Comparison of ENCODE assay signal across 7 cellular contexts in genomic region chr19:17406039-17406886, GRCh38. TPM values are rescaled to one million over a fixed set of nuclear protein-coding genes. Genes with fewer than 3 reads are reported as not detected.
A peak's percentile ranks its signal among the peaks of the same experiment; 100 is the strongest.
DNase-seq lines count a peak whose midpoint lies in the region; ATAC-seq, FAIRE-seq and TF ChIP-seq lines count a peak whose summit lies in the region.

No MANE protein-coding gene starts in this region.

- peaks cover 13% of the 10 kb centered on the region for H3K4me1 ChIP-seq in HepG2 (ENCODE audit: insufficient read depth, low read length)
- peaks cover 17% of the 10 kb centered on the region for H3K4me1 ChIP-seq in thymus (ENCODE audit: control insufficient read depth, insufficient read depth, low read length)

- peak; percentile 70 for DNase-seq in GM19238 (ENCODE audit: insufficient read length, low spot score)
- peak; percentile 56 to 63 for DNase-seq in activated T-cell treated with anti-CD3 and anti-CD28 coated beads, Interleukin-2, amount 50 U/mL, for 72 hours
- no peak for DNase-seq in HepG2 (ENCODE audit: low spot score)
- no peak for DNase-seq in HuH-7 (ENCODE audit: low spot score)
- DNase-seq in posterior vena cava (ENCODE audit: low spot score): no peak

- no peaks in the 10 kb centered on the region; the same call in 1 of the 2 replicates for H4K20me1 ChIP-seq in HepG2 (ENCODE audit: insufficient read depth, low read length)

- H3K27ac ChIP-seq in HepG2 (ENCODE audit: extremely low read length, insufficient read depth, low read length) (peak overlapping the region; percentile 81), thymus (ENCODE audit: low read depth) (peak overlapping the region; percentile 94)

- H3K4me3 Mint-ChIP-seq in activated T-cell treated with anti-CD3 and anti-CD28 coated beads, Interleukin-2, amount 50 U/mL, for 72 hours: peak overlapping the region; percentile 87 to 97

- FAIRE-seq in HepG2 (lab: Jason Lieb, UNC): peak; percentile 4

- CTCF ChIA-PET in HepG2 (lab: Yijun Ruan, JAX; ENCODE audit: low intra/inter-chr PET ratio, low total read pairs): no interaction called here

- peaks cover 33% of the 10 kb centered on the region for H3K79me2 ChIP-seq in HepG2 (ENCODE audit: insufficient read depth, low read length)

- H3K9ac ChIP-seq in HepG2 (ENCODE audit: insufficient read depth, low read depth, low read length): peak overlapping the region; percentile 78

- TF ChIP-seq EP300 in HepG2 (IDR thresholded peaks at IDR 0.05; ENCODE audit: low read depth in 2 of 2, low read length in 2 of 2) (no peak), HepG2 (CRISPR knock-in tag; IDR thresholded peaks at IDR 0.05; ENCODE audit: borderline replicate concordance) (no peak)

- 8% methylated on average over 8 of the region's 10 CpGs for WGBS in HepG2 (ENCODE audit: low lambda C conversion rate)
- 34% methylated on average over 10 of the region's 10 CpGs for WGBS in thymus

- TF ChIP-seq RAD21 in HepG2 (CRISPR knock-in tag; IDR thresholded peaks at IDR 0.05): no peak

- H3K4me2 ChIP-seq in HepG2 (ENCODE audit: low read depth, low read length): peak overlapping the region; percentile 92

- H3K27me3 Mint-ChIP-seq in activated T-cell treated with anti-CD3 and anti-CD28 coated beads, Interleukin-2, amount 50 U/mL, for 72 hours (ENCODE audit: low read depth): no peaks in the 10 kb centered on the region

- peaks cover 0 to 8% of the 10 kb centered on the region in 2 experiments; a peak in 2 of 5 replicates for H3K36me3 ChIP-seq in HepG2 (replicated peaks in 1 of 2; ENCODE audit: control insufficient read depth in 1 of 2, insufficient read depth in 2 of 2, low read length in 2 of 2)
- H3K36me3 ChIP-seq in thymus (ENCODE audit: control insufficient read depth, insufficient read depth): peaks cover 7% of the 10 kb centered on the region

- no peak overlapping the region for H2AFZ ChIP-seq in HepG2 (ENCODE audit: low read length)

- POLR2A ChIA-PET in HepG2 (lab: Yijun Ruan, JAX): interaction anchor here (0.6 to 3.5 kb wide), 24 partner anchors 9 to 453 kb away, joined by 3 to 76 read pairs (median 4); partner anchors contain the start of genes ANO8, DDA1, MAP1S and MVB12A

- peak; percentile 66 to 88; a peak in 3 of 4 replicates for TF ChIP-seq POLR2A in HepG2 (IDR thresholded peaks at IDR 0.05; ENCODE audit: insufficient read depth in 1 of 2, low read depth in 2 of 2, low read length in 2 of 2)

- H3K36me3 Mint-ChIP-seq in activated T-cell treated with anti-CD3 and anti-CD28 coated beads, Interleukin-2, amount 50 U/mL, for 72 hours (ENCODE audit: insufficient read depth in 2 of 2): peaks cover 0 to 2% of the 10 kb centered on the region in 2 donors

- TF ChIP-seq CTCF in HepG2 (CRISPR knock-in tag; IDR thresholded peaks at IDR 0.05): no peak

- H3K4me1 Mint-ChIP-seq in activated T-cell treated with anti-CD3 and anti-CD28 coated beads, Interleukin-2, amount 50 U/mL, for 72 hours (ENCODE audit: low read depth): peaks cover 55% of the 10 kb centered on the region

- H3K27me3 ChIP-seq in HepG2 (ENCODE audit: control insufficient read depth in 1 of 2, insufficient read depth in 2 of 2, low read length in 2 of 2) (no peaks in the 10 kb centered on the region; a peak in 1 of 5 replicates), thymus (ENCODE audit: control insufficient read depth, insufficient read depth) (no peaks in the 10 kb centered on the region)

- H3K27ac Mint-ChIP-seq in activated T-cell treated with anti-CD3 and anti-CD28 coated beads, Interleukin-2, amount 50 U/mL, for 72 hours: peak overlapping the region; percentile 91

- no peaks in the 10 kb centered on the region for H3K9me3 Mint-ChIP-seq in activated T-cell treated with anti-CD3 and anti-CD28 coated beads, Interleukin-2, amount 50 U/mL, for 72 hours

- BruUV-seq in HepG2 (replicated peaks; lab: Mats Ljungman, UMichigan): TSS peak; percentile 70

- ATAC-seq in HG03565 (IDR thresholded peaks at IDR 0.05; ENCODE audit: unreplicated experiment) (peak; percentile 12), HepG2 (peak; percentile 61)
- peak; percentile 52 to 53 for ATAC-seq in activated T-cell treated with anti-CD3 and anti-CD28 coated beads, Interleukin-2, amount 50 U/mL, for 72 hours (replicated peaks in 1 of 2)

- intact Hi-C loops in HepG2 (cut with micrococcal nuclease; ENCODE audit: unreplicated experiment) (loop anchor here (5.0 kb wide), 1 partner anchor 69 kb away; the partner anchor contains the start of gene GTPBP3), posterior vena cava (cut with DNase I) (no loop called here)

- H3K4me3 ChIP-seq in HepG2 (replicated peaks in 1 of 3; ENCODE audit: insufficient read depth in 1 of 3, low read depth in 2 of 3, low read length in 3 of 3) (peak overlapping the region; percentile 62 to 82 (median 70)), thymus (ENCODE audit: low read length) (peak overlapping the region; percentile 35)

- in situ Hi-C loops in HepG2 (cut with HindIII; ENCODE audit: extremely low pct_ligation_motif_present, low pct_unique_long_range_greater_than_20kb): no loop called here

- H3K9me3 ChIP-seq in HepG2 (ENCODE audit: low read length): no peaks in the 10 kb centered on the region
- H3K9me3 ChIP-seq in thymus (ENCODE audit: control insufficient read depth): no peaks in the 10 kb centered on the region

RNA-seq across cellular contexts. Expression of gene BST2, which starts 0.8 kb away (rescaled TPM):
- total RNA-seq in activated T-cell treated with anti-CD3 and anti-CD28 coated beads, Interleukin-2, amount 50 U/mL, for 72 hours: 10 to 100 TPM; 40.9 to 75.0 TPM
- total RNA-seq in HepG2 (2016; rRNA removed; fragmentation: Illumina TruSeq; extraction: Trizol): 39.1 and 58.8 TPM in 2 replicates
- total RNA-seq in HepG2 (2016; cell fraction: cytosol; rRNA removed; fragmentation: Illumina TruSeq; extraction: Trizol; ENCODE audit: low read depth): 13.2 and 16.4 TPM in 2 replicates
- 39.2 and 64.4 TPM in 2 replicates for total RNA-seq in HepG2 (2016; cell fraction: insoluble cytoplasmic fraction; rRNA removed; fragmentation: Illumina TruSeq; extraction: Trizol)
- 23.1 TPM in 2 replicates for total RNA-seq in HepG2 (2016; cell fraction: membrane; rRNA removed; fragmentation: Illumina TruSeq; extraction: Trizol)
- total RNA-seq in HepG2 (2016; cell fraction: nucleus; rRNA removed; fragmentation: Illumina TruSeq; extraction: Trizol): 45.3 and 48.7 TPM in 2 replicates
- 93.8 and 105 TPM in 2 replicates for polyA plus RNA-seq in HepG2 (2011; rRNA removed)
- 120 and 135 TPM in 2 replicates for polyA plus RNA-seq in HepG2 (2011; cell fraction: cytosol; rRNA removed)
- polyA plus RNA-seq in HepG2 (2011; cell fraction: nucleus; rRNA removed): 45.7 and 55.1 TPM in 2 replicates
- 40.8 and 80.1 TPM in 2 replicates for polyA plus RNA-seq in HepG2 (2012)
- 20.8 and 22.8 TPM in 2 replicates for polyA plus RNA-seq in HepG2 (2016; cell fraction: cytosol; fragmentation: Illumina TruSeq; extraction: Trizol; ENCODE audit: low read depth)
- polyA plus RNA-seq in HepG2 (2016; cell fraction: insoluble cytoplasmic fraction; fragmentation: Illumina TruSeq; extraction: Trizol; ENCODE audit: low read depth): 52.4 and 55.4 TPM in 2 replicates
- polyA plus RNA-seq in HepG2 (2016; cell fraction: membrane; fragmentation: Illumina TruSeq; extraction: Trizol; ENCODE audit: low read depth): 30.0 and 30.4 TPM in 2 replicates
- 103 and 116 TPM in 2 replicates for polyA plus RNA-seq in HepG2 (2016; cell fraction: nucleus; fragmentation: Illumina TruSeq; extraction: Trizol; ENCODE audit: insufficient read depth, low read depth)
- polyA minus RNA-seq in HepG2 (2011; rRNA and poly(A)+ RNA removed; ENCODE audit: low replicate concordance): 56.6 and 402 TPM in 2 replicates
- polyA minus RNA-seq in HepG2 (2011; cell fraction: cytosol; rRNA and poly(A)+ RNA removed): 23.0 and 24.4 TPM in 2 replicates
- polyA minus RNA-seq in HepG2 (2011; cell fraction: nucleus; rRNA and poly(A)+ RNA removed): 13.5 and 26.4 TPM in 2 replicates
- polyA plus RNA-seq in thymus: 221 TPM
- total RNA-seq in posterior vena cava: 10 to 100 TPM; 37.8 to 82.9 TPM

RNA-seq across cellular contexts. Expression of gene CCDC194, which starts 12.3 kb away (rescaled TPM):
- 1 to 10 TPM; 2.2 to 2.8 TPM for total RNA-seq in activated T-cell treated with anti-CD3 and anti-CD28 coated beads, Interleukin-2, amount 50 U/mL, for 72 hours
- 0.13 TPM in 1 of 2 replicates, not detected in the other for total RNA-seq in HepG2 (2016; rRNA removed; fragmentation: Illumina TruSeq; extraction: Trizol)
- not detected in 2 replicates for total RNA-seq in HepG2 (2016; cell fraction: cytosol; rRNA removed; fragmentation: Illumina TruSeq; extraction: Trizol; ENCODE audit: low read depth)
- 0.22 TPM in 1 of 2 replicates, not detected in the other for total RNA-seq in HepG2 (2016; cell fraction: insoluble cytoplasmic fraction; rRNA removed; fragmentation: Illumina TruSeq; extraction: Trizol)
- total RNA-seq in HepG2 (2016; cell fraction: membrane; rRNA removed; fragmentation: Illumina TruSeq; extraction: Trizol): not detected in 2 replicates
- 0.50 TPM in 1 of 2 replicates, not detected in the other for total RNA-seq in HepG2 (2016; cell fraction: nucleus; rRNA removed; fragmentation: Illumina TruSeq; extraction: Trizol)
- polyA plus RNA-seq in HepG2 (2011; rRNA removed): 0.21 and 0.35 TPM in 2 replicates
- polyA plus RNA-seq in HepG2 (2011; cell fraction: cytosol; rRNA removed): 0.08 TPM in 1 of 2 replicates, not detected in the other
- polyA plus RNA-seq in HepG2 (2011; cell fraction: nucleus; rRNA removed): 1.5 and 2.7 TPM in 2 replicates
- 0.60 and 0.69 TPM in 2 replicates for polyA plus RNA-seq in HepG2 (2012)
- polyA plus RNA-seq in HepG2 (2016; cell fraction: cytosol; fragmentation: Illumina TruSeq; extraction: Trizol; ENCODE audit: low read depth): not detected in 2 replicates
- polyA plus RNA-seq in HepG2 (2016; cell fraction: insoluble cytoplasmic fraction; fragmentation: Illumina TruSeq; extraction: Trizol; ENCODE audit: low read depth): not detected in 2 replicates
- polyA plus RNA-seq in HepG2 (2016; cell fraction: membrane; fragmentation: Illumina TruSeq; extraction: Trizol; ENCODE audit: low read depth): not detected in 2 replicates
- 0.62 and 1.2 TPM in 2 replicates for polyA plus RNA-seq in HepG2 (2016; cell fraction: nucleus; fragmentation: Illumina TruSeq; extraction: Trizol; ENCODE audit: insufficient read depth, low read depth)
- polyA minus RNA-seq in HepG2 (2011; rRNA and poly(A)+ RNA removed; ENCODE audit: low replicate concordance): 3.3 TPM in 1 of 2 replicates, not detected in the other
- polyA minus RNA-seq in HepG2 (2011; cell fraction: cytosol; rRNA and poly(A)+ RNA removed): not detected in 2 replicates
- 1.9 and 3.0 TPM in 2 replicates for polyA minus RNA-seq in HepG2 (2011; cell fraction: nucleus; rRNA and poly(A)+ RNA removed)
- polyA plus RNA-seq in thymus: 0.55 TPM
- total RNA-seq in posterior vena cava: under 1 TPM in 1 of 2 donors, not detected in 1; 0.52 TPM

RNA-seq across cellular contexts. Expression of gene MVB12A, which starts 13.6 kb away (rescaled TPM):
- total RNA-seq in activated T-cell treated with anti-CD3 and anti-CD28 coated beads, Interleukin-2, amount 50 U/mL, for 72 hours: 10 to 100 TPM; 32.4 to 38.4 TPM
- 31.8 and 36.1 TPM in 2 replicates for total RNA-seq in HepG2 (2016; rRNA removed; fragmentation: Illumina TruSeq; extraction: Trizol)
- 30.1 and 30.6 TPM in 2 replicates for total RNA-seq in HepG2 (2016; cell fraction: cytosol; rRNA removed; fragmentation: Illumina TruSeq; extraction: Trizol; ENCODE audit: low read depth)
- 30.0 and 39.0 TPM in 2 replicates for total RNA-seq in HepG2 (2016; cell fraction: insoluble cytoplasmic fraction; rRNA removed; fragmentation: Illumina TruSeq; extraction: Trizol)
- 33.0 and 34.1 TPM in 2 replicates for total RNA-seq in HepG2 (2016; cell fraction: membrane; rRNA removed; fragmentation: Illumina TruSeq; extraction: Trizol)
- 18.9 and 22.8 TPM in 2 replicates for total RNA-seq in HepG2 (2016; cell fraction: nucleus; rRNA removed; fragmentation: Illumina TruSeq; extraction: Trizol)
- polyA plus RNA-seq in HepG2 (2011; rRNA removed): 35.7 and 37.3 TPM in 2 replicates
- 26.1 and 39.6 TPM in 2 replicates for polyA plus RNA-seq in HepG2 (2011; cell fraction: cytosol; rRNA removed)
- polyA plus RNA-seq in HepG2 (2011; cell fraction: nucleus; rRNA removed): 45.3 and 45.4 TPM in 2 replicates
- 14.4 and 20.3 TPM in 2 replicates for polyA plus RNA-seq in HepG2 (2012)
- 28.7 and 28.8 TPM in 2 replicates for polyA plus RNA-seq in HepG2 (2016; cell fraction: cytosol; fragmentation: Illumina TruSeq; extraction: Trizol; ENCODE audit: low read depth)
- polyA plus RNA-seq in HepG2 (2016; cell fraction: insoluble cytoplasmic fraction; fragmentation: Illumina TruSeq; extraction: Trizol; ENCODE audit: low read depth): 35.0 and 39.7 TPM in 2 replicates
- 28.9 and 34.5 TPM in 2 replicates for polyA plus RNA-seq in HepG2 (2016; cell fraction: membrane; fragmentation: Illumina TruSeq; extraction: Trizol; ENCODE audit: low read depth)
- 45.9 and 46.3 TPM in 2 replicates for polyA plus RNA-seq in HepG2 (2016; cell fraction: nucleus; fragmentation: Illumina TruSeq; extraction: Trizol; ENCODE audit: insufficient read depth, low read depth)
- polyA minus RNA-seq in HepG2 (2011; rRNA and poly(A)+ RNA removed; ENCODE audit: low replicate concordance): 24.7 and 47.5 TPM in 2 replicates
- polyA minus RNA-seq in HepG2 (2011; cell fraction: cytosol; rRNA and poly(A)+ RNA removed): 10.8 and 16.3 TPM in 2 replicates
- 13.8 and 16.9 TPM in 2 replicates for polyA minus RNA-seq in HepG2 (2011; cell fraction: nucleus; rRNA and poly(A)+ RNA removed)
- polyA plus RNA-seq in thymus: 56.8 TPM
- total RNA-seq in posterior vena cava: 10 to 100 TPM; 24.4 to 30.3 TPM

RNA-seq across cellular contexts. Expression of gene PLVAP, which starts 29.1 kb away (rescaled TPM):
- total RNA-seq in activated T-cell treated with anti-CD3 and anti-CD28 coated beads, Interleukin-2, amount 50 U/mL, for 72 hours: not detected
- not detected in 2 replicates for total RNA-seq in HepG2 (2016; rRNA removed; fragmentation: Illumina TruSeq; extraction: Trizol)
- total RNA-seq in HepG2 (2016; cell fraction: cytosol; rRNA removed; fragmentation: Illumina TruSeq; extraction: Trizol; ENCODE audit: low read depth): not detected in 2 replicates
- total RNA-seq in HepG2 (2016; cell fraction: insoluble cytoplasmic fraction; rRNA removed; fragmentation: Illumina TruSeq; extraction: Trizol): not detected in 2 replicates
- not detected in 2 replicates for total RNA-seq in HepG2 (2016; cell fraction: membrane; rRNA removed; fragmentation: Illumina TruSeq; extraction: Trizol)
- total RNA-seq in HepG2 (2016; cell fraction: nucleus; rRNA removed; fragmentation: Illumina TruSeq; extraction: Trizol): not detected in 2 replicates
- polyA plus RNA-seq in HepG2 (2011; rRNA removed): 0.26 TPM in 1 of 2 replicates, not detected in the other
- polyA plus RNA-seq in HepG2 (2011; cell fraction: cytosol; rRNA removed): not detected in 2 replicates
- 0.26 and 0.58 TPM in 2 replicates for polyA plus RNA-seq in HepG2 (2011; cell fraction: nucleus; rRNA removed)
- polyA plus RNA-seq in HepG2 (2012): not detected in 2 replicates
- polyA plus RNA-seq in HepG2 (2016; cell fraction: cytosol; fragmentation: Illumina TruSeq; extraction: Trizol; ENCODE audit: low read depth): not detected in 2 replicates
- polyA plus RNA-seq in HepG2 (2016; cell fraction: insoluble cytoplasmic fraction; fragmentation: Illumina TruSeq; extraction: Trizol; ENCODE audit: low read depth): not detected in 2 replicates
- not detected in 2 replicates for polyA plus RNA-seq in HepG2 (2016; cell fraction: membrane; fragmentation: Illumina TruSeq; extraction: Trizol; ENCODE audit: low read depth)
- polyA plus RNA-seq in HepG2 (2016; cell fraction: nucleus; fragmentation: Illumina TruSeq; extraction: Trizol; ENCODE audit: insufficient read depth, low read depth): not detected in 2 replicates
- polyA minus RNA-seq in HepG2 (2011; rRNA and poly(A)+ RNA removed; ENCODE audit: low replicate concordance): not detected in 2 replicates
- not detected in 2 replicates for polyA minus RNA-seq in HepG2 (2011; cell fraction: cytosol; rRNA and poly(A)+ RNA removed)
- polyA minus RNA-seq in HepG2 (2011; cell fraction: nucleus; rRNA and poly(A)+ RNA removed): not detected in 2 replicates
- polyA plus RNA-seq in thymus: 57.1 TPM
- total RNA-seq in posterior vena cava: 100 to 1,000 TPM; 151 to 181 TPM

RNA-seq across cellular contexts. Expression of gene TMEM221, which starts 42.2 kb away (rescaled TPM):
- not detected for total RNA-seq in activated T-cell treated with anti-CD3 and anti-CD28 coated beads, Interleukin-2, amount 50 U/mL, for 72 hours
- 0.55 and 0.77 TPM in 2 replicates for total RNA-seq in HepG2 (2016; rRNA removed; fragmentation: Illumina TruSeq; extraction: Trizol)
- 0.51 and 0.53 TPM in 2 replicates for total RNA-seq in HepG2 (2016; cell fraction: cytosol; rRNA removed; fragmentation: Illumina TruSeq; extraction: Trizol; ENCODE audit: low read depth)
- total RNA-seq in HepG2 (2016; cell fraction: insoluble cytoplasmic fraction; rRNA removed; fragmentation: Illumina TruSeq; extraction: Trizol): 0.39 and 0.50 TPM in 2 replicates
- total RNA-seq in HepG2 (2016; cell fraction: membrane; rRNA removed; fragmentation: Illumina TruSeq; extraction: Trizol): 0.46 and 0.62 TPM in 2 replicates
- total RNA-seq in HepG2 (2016; cell fraction: nucleus; rRNA removed; fragmentation: Illumina TruSeq; extraction: Trizol): 0.94 and 1.4 TPM in 2 replicates
- polyA plus RNA-seq in HepG2 (2011; rRNA removed): 0.27 and 0.33 TPM in 2 replicates
- 0.19 and 0.24 TPM in 2 replicates for polyA plus RNA-seq in HepG2 (2011; cell fraction: cytosol; rRNA removed)
- polyA plus RNA-seq in HepG2 (2011; cell fraction: nucleus; rRNA removed): 0.61 and 0.64 TPM in 2 replicates
- 0.43 and 0.50 TPM in 2 replicates for polyA plus RNA-seq in HepG2 (2012)
- polyA plus RNA-seq in HepG2 (2016; cell fraction: cytosol; fragmentation: Illumina TruSeq; extraction: Trizol; ENCODE audit: low read depth): 0.25 and 0.32 TPM in 2 replicates
- 0.28 and 0.31 TPM in 2 replicates for polyA plus RNA-seq in HepG2 (2016; cell fraction: insoluble cytoplasmic fraction; fragmentation: Illumina TruSeq; extraction: Trizol; ENCODE audit: low read depth)
- polyA plus RNA-seq in HepG2 (2016; cell fraction: membrane; fragmentation: Illumina TruSeq; extraction: Trizol; ENCODE audit: low read depth): 0.24 and 0.40 TPM in 2 replicates
- polyA plus RNA-seq in HepG2 (2016; cell fraction: nucleus; fragmentation: Illumina TruSeq; extraction: Trizol; ENCODE audit: insufficient read depth, low read depth): 1.3 and 2.0 TPM in 2 replicates
- 0.14 and 0.36 TPM in 2 replicates for polyA minus RNA-seq in HepG2 (2011; rRNA and poly(A)+ RNA removed; ENCODE audit: low replicate concordance)
- polyA minus RNA-seq in HepG2 (2011; cell fraction: cytosol; rRNA and poly(A)+ RNA removed): not detected in 2 replicates
- 0.52 TPM in 1 of 2 replicates, not detected in the other for polyA minus RNA-seq in HepG2 (2011; cell fraction: nucleus; rRNA and poly(A)+ RNA removed)
- 3.2 TPM for polyA plus RNA-seq in thymus
- under 1 TPM; 0.14 to 0.46 TPM for total RNA-seq in posterior vena cava

Comparison
In these comparisons a context has a peak if more than half of its experiments do, and no peak if none do; other contexts are left out.
1. DNase-seq: peak in GM19238 (single experiment) and activated T-cell treated with anti-CD3 and anti-CD28 coated beads, Interleukin-2, amount 50 U/mL, for 72 hours (2 of 2); none in HepG2 (single experiment), HuH-7 (single experiment) and posterior vena cava (single experiment).
2. Peak in every context shown above with its lines, with median percentiles within 50 percentile points of each other: ATAC-seq.